In the genomic region with DNA sequence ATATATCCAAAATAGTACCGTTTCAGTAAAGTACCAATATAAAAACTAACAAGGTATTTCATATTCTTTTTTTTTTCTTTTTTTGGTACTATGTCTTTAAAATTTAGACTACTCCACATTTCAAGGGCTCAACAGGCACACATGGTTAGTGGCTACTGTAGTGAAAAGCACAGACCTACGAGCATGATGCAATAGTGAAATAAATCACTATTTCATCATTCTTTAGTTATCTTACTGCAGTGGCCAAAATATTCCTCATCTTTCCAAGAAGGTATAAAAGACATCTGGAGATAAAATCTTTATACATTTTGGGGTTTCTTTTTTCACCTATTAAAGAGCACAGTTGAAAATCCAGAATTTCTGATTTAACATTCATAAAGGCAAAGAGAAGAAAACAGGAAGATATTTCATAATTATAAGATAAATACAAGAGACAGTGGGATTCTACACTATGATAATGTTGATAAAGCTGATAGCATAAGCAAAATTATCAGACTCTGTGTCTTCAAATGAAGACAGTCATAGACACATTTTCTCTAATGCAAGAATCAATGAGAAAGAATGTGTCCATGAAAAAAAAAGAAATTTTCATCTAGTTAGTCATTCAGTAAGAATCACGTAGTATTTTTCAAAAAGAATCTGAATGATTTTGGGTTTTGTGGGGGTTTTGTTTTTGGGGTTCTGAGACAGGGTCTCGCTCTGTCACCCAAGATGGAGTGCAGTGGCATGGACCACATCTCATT, we compare ENCODE assay signal across 1 cellular context.
TF ChIP-seq lines count a peak whose summit lies in the region.

No MANE protein-coding gene starts in this region.

TF ChIP-seq in K562, 482 proteins besides CTCF, POLR2A, EP300 and RAD21 (continued from another document and continues in another):
- TF ChIP-seq, protein P1, sequence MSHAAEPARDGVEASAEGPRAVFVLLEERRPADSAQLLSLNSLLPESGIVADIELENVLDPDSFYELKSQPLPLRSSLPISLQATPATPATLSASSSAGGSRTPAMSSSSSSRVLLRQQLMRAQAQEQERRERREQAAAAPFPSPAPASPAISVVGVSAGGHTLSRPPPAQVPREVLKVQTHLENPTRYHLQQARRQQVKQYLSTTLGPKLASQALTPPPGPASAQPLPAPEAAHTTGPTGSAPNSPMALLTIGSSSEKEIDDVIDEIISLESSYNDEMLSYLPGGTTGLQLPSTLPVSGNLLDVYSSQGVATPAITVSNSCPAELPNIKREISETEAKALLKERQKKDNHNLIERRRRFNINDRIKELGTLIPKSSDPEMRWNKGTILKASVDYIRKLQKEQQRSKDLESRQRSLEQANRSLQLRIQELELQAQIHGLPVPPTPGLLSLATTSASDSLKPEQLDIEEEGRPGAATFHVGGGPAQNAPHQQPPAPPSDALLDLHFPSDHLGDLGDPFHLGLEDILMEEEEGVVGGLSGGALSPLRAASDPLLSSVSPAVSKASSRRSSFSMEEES (CRISPR knock-in tag; IDR thresholded peaks at IDR 0.05) = no peak
- TF ChIP-seq TAL1 (IDR thresholded peaks at IDR 0.05) (no peak), NONO (IDR thresholded peaks at IDR 0.05; ENCODE audit: low read depth in 2 of 2, low read length in 1 of 2) (no peak), MEF2D (tag; conservative IDR thresholded peaks at IDR 0.05; ENCODE audit: low read depth) (no peak), BRF1 (IDR thresholded peaks at IDR 0.05; ENCODE audit: borderline replicate concordance, extremely low read depth, insufficient read length) (no peak), PTRF (tag; IDR thresholded peaks at IDR 0.05) (no peak), DMBX1 (CRISPR knock-in tag; IDR thresholded peaks at IDR 0.05; ENCODE audit: borderline replicate concordance) (0 out of 2 replicates have a peak, but pooled peaks have one; percentile 37), PCBP2 (IDR thresholded peaks at IDR 0.05; ENCODE audit: low read depth, low read length, poor library complexity, severe bottlenecking) (no peak), HCFC1 (IDR thresholded peaks at IDR 0.05; ENCODE audit: low read depth, low read length) (no peak), JUN (IDR thresholded peaks at IDR 0.05; ENCODE audit: borderline replicate concordance, low read depth, low read length) (peak; percentile 58; the same call in 1 of the 2 replicates), JUN (CRISPR knock-in tag; IDR thresholded peaks at IDR 0.05; ENCODE audit: borderline replicate concordance) (no peak), CREB1 (IDR thresholded peaks at IDR 0.05) (no peak), CREB1 (CRISPR knock-in tag; IDR thresholded peaks at IDR 0.05) (no peak), MIER1 (IDR thresholded peaks at IDR 0.05; ENCODE audit: low read depth) (no peak), TRIM28 (IDR thresholded peaks at IDR 0.05) (no peak), SNIP1 (IDR thresholded peaks at IDR 0.05; ENCODE audit: low read depth) (no peak), PRMT5 (CRISPR knock-in tag; IDR thresholded peaks at IDR 0.05) (no peak), MTA1 (IDR thresholded peaks at IDR 0.05; ENCODE audit: borderline replicate concordance) (no peak), TBL1XR1 (IDR thresholded peaks at IDR 0.05; ENCODE audit: low read length in 2 of 2) (0 out of 4 replicates have a peak, but pooled peaks of 1 of the 2 experiments have one; percentile 27), ZNF140 (CRISPR knock-in tag; IDR thresholded peaks at IDR 0.05) (no peak), BDP1 (IDR thresholded peaks at IDR 0.05; ENCODE audit: insufficient read depth, insufficient read length) (no peak), SMARCC2 (IDR thresholded peaks at IDR 0.05; ENCODE audit: low read depth) (no peak; the same call in 1 of the 2 replicates), CEBPG (CRISPR knock-in tag; IDR thresholded peaks at IDR 0.05) (peak; percentile 92), CEBPG (tag; conservative IDR thresholded peaks at IDR 0.05 in 1 of 2, IDR thresholded peaks at IDR 0.05 in 1 of 2) (peak; percentile 99), SMARCB1 (IDR thresholded peaks at IDR 0.05; ENCODE audit: insufficient read length, low read depth) (no peak), XRCC3 (IDR thresholded peaks at IDR 0.05) (no peak), ZNF586 (CRISPR knock-in tag; conservative IDR thresholded peaks at IDR 0.05) (no peak), KDM1A (IDR thresholded peaks at IDR 0.05) (no peak), FOXP1 (CRISPR knock-in tag; IDR thresholded peaks at IDR 0.05) (no peak), CBFB (CRISPR knock-in tag; IDR thresholded peaks at IDR 0.05) (no peak), RBBP5 (IDR thresholded peaks at IDR 0.05; ENCODE audit: borderline replicate concordance, insufficient read depth, low read length, poor library complexity, severe bottlenecking) (no peak), SAFB (IDR thresholded peaks at IDR 0.05; ENCODE audit: borderline replicate concordance, low read depth, low read length) (no peak), GTF2E2 (tag; IDR thresholded peaks at IDR 0.05) (no peak), IRF2 (CRISPR knock-in tag; IDR thresholded peaks at IDR 0.05) (no peak), MTA2 (IDR thresholded peaks at IDR 0.05; ENCODE audit: low read depth) (no peak)
- TF ChIP-seq, protein P2, sequence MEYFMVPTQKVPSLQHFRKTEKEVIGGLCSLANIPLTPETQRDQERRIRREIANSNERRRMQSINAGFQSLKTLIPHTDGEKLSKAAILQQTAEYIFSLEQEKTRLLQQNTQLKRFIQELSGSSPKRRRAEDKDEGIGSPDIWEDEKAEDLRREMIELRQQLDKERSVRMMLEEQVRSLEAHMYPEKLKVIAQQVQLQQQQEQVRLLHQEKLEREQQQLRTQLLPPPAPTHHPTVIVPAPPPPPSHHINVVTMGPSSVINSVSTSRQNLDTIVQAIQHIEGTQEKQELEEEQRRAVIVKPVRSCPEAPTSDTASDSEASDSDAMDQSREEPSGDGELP (CRISPR knock-in tag; IDR thresholded peaks at IDR 0.05; ENCODE audit: borderline replicate concordance) = no peak
- TF ChIP-seq, protein P3, sequence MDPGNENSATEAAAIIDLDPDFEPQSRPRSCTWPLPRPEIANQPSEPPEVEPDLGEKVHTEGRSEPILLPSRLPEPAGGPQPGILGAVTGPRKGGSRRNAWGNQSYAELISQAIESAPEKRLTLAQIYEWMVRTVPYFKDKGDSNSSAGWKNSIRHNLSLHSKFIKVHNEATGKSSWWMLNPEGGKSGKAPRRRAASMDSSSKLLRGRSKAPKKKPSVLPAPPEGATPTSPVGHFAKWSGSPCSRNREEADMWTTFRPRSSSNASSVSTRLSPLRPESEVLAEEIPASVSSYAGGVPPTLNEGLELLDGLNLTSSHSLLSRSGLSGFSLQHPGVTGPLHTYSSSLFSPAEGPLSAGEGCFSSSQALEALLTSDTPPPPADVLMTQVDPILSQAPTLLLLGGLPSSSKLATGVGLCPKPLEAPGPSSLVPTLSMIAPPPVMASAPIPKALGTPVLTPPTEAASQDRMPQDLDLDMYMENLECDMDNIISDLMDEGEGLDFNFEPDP (CRISPR knock-in tag; IDR thresholded peaks at IDR 0.05) = no peak
- TF ChIP-seq, protein P4, sequence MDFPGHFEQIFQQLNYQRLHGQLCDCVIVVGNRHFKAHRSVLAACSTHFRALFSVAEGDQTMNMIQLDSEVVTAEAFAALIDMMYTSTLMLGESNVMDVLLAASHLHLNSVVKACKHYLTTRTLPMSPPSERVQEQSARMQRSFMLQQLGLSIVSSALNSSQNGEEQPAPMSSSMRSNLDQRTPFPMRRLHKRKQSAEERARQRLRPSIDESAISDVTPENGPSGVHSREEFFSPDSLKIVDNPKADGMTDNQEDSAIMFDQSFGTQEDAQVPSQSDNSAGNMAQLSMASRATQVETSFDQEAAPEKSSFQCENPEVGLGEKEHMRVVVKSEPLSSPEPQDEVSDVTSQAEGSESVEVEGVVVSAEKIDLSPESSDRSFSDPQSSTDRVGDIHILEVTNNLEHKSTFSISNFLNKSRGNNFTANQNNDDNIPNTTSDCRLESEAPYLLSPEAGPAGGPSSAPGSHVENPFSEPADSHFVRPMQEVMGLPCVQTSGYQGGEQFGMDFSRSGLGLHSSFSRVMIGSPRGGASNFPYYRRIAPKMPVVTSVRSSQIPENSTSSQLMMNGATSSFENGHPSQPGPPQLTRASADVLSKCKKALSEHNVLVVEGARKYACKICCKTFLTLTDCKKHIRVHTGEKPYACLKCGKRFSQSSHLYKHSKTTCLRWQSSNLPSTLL (IDR thresholded peaks at IDR 0.05) = no peak
- TF ChIP-seq, protein P5, sequence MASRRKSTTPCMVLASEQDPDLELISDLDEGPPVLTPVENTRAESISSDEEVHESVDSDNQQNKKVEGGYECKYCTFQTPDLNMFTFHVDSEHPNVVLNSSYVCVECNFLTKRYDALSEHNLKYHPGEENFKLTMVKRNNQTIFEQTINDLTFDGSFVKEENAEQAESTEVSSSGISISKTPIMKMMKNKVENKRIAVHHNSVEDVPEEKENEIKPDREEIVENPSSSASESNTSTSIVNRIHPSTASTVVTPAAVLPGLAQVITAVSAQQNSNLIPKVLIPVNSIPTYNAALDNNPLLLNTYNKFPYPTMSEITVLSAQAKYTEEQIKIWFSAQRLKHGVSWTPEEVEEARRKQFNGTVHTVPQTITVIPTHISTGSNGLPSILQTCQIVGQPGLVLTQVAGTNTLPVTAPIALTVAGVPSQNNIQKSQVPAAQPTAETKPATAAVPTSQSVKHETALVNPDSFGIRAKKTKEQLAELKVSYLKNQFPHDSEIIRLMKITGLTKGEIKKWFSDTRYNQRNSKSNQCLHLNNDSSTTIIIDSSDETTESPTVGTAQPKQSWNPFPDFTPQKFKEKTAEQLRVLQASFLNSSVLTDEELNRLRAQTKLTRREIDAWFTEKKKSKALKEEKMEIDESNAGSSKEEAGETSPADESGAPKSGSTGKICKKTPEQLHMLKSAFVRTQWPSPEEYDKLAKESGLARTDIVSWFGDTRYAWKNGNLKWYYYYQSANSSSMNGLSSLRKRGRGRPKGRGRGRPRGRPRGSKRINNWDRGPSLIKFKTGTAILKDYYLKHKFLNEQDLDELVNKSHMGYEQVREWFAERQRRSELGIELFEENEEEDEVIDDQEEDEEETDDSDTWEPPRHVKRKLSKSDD (conservative IDR thresholded peaks at IDR 0.05; ENCODE audit: low read length) = no peak
- TF ChIP-seq, protein P6, sequence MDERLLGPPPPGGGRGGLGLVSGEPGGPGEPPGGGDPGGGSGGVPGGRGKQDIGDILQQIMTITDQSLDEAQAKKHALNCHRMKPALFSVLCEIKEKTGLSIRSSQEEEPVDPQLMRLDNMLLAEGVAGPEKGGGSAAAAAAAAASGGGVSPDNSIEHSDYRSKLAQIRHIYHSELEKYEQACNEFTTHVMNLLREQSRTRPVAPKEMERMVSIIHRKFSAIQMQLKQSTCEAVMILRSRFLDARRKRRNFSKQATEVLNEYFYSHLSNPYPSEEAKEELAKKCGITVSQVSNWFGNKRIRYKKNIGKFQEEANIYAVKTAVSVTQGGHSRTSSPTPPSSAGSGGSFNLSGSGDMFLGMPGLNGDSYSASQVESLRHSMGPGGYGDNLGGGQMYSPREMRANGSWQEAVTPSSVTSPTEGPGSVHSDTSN (CRISPR knock-in tag; IDR thresholded peaks at IDR 0.05; ENCODE audit: low read depth) = no peak
- TF ChIP-seq, protein P6 (tag; conservative IDR thresholded peaks at IDR 0.05; ENCODE audit: low read depth) = peak; percentile 78
- TF ChIP-seq, protein P7, sequence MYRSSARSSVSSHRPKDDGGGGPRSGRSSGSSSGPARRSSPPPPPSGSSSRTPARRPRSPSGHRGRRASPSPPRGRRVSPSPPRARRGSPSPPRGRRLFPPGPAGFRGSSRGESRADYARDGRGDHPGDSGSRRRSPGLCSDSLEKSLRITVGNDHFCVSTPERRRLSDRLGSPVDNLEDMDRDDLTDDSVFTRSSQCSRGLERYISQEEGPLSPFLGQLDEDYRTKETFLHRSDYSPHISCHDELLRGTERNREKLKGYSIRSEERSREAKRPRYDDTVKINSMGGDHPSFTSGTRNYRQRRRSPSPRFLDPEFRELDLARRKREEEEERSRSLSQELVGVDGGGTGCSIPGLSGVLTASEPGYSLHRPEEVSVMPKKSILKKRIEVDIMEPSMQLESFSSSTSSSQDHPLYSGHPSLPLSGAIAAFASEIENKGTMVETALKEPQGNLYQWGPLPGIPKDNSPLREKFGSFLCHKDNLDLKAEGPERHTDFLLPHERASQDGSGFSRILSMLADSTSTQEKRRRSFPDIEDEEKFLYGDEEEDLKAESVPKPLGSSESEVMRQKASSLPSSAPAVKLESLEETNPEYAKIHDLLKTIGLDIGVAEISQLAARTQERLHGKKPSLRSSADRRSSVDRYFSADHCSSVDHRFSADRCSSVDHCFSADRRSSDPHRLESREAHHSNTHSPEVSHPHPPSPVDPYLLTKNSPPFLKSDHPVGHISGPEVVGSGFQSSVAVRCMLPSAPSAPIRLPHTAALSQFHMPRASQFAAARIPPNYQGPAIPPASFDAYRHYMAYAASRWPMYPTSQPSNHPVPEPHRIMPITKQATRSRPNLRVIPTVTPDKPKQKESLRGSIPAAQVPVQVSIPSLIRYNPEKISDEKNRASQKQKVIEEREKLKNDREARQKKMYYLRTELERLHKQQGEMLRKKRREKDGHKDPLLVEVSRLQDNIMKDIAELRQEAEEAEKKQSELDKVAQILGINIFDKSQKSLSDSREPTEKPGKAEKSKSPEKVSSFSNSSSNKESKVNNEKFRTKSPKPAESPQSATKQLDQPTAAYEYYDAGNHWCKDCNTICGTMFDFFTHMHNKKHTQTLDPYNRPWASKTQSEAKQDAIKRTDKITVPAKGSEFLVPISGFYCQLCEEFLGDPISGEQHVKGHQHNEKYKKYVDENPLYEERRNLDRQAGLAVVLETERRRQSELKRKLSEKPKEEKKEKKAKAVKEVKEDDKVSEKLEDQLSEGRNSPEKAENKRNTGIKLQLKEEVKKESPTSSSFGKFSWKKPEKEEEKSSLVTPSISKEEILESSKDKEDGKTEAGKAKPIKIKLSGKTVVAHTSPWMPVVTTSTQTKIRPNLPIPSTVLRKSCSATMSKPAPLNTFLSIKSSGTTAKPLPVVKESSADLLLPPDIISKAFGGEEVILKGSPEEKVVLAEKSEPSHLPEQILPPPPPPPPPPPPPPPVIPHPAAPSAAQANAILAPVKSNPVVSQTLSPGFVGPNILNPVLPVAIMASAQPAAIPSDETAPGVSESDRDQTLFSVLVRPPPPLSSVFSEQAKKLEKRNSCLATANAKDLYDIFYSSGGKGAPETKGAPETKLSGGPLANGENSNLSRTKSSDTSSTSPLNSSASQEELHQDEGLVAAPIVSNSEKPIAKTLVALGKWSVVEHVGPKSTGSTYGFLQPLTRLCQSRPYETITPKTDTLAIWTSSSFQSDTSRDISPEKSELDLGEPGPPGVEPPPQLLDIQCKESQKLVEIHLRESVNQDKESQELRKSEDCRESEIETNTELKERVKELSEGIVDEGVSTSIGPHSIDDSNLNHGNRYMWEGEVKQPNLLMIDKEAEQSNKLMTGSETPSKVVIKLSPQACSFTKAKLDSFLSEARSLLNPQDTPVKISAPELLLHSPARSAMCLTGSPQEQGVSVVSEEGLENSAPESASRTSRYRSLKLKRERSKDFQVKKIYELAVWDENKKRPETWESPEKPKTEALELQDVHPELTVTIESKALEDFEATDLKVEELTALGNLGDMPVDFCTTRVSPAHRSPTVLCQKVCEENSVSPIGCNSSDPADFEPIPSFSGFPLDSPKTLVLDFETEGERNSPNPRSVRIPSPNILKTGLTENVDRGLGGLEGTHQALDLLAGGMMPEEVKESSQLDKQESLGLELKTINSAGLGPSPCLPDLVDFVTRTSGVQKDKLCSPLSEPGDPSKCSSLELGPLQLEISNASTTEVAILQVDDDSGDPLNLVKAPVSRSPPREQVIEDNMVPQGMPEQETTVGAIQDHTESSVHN (IDR thresholded peaks at IDR 0.05; ENCODE audit: borderline replicate concordance in 1 of 2, low read depth in 1 of 2) = peak in 1 of 2 experiments; percentile 48; a peak in 1 of 4 replicates
